ENCODE assay signal across 23 cellular contexts in the genomic region with DNA sequence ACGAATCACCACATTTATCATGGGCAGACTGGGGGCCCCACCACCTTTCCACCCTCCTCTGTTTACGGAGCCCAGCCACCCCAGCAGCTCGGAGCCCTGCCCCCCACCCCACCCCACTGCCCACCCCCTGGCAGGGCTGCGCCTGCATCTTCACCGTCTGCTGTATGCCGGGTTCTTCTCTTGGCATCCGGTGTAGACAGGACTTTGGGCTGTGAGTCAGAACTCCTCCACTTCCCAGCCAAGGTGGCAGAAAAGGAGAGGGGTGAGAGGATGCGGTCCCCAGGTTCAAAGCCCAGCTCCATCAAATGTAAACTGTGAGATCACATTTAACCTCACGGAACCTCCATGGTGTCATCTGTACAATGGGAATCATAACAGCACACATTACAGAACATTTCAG.
"Had no signal": no experiment of that assay in that cellular context is flagged by ENCODE, and none has a peak within 500 bp of the region (broad histone marks: within the 10 kb centered on the region; RNA-seq: fewer than 3 reads in every experiment).

No MANE protein-coding gene starts in this region.

- H3K27me3 ChIP-seq: colonic mucosa, ovary, testis had no signal

- H3K9me3 ChIP-seq: breast epithelium, colonic mucosa, heart left ventricle, lower lobe of right lung, ovary, psoas muscle, testis had no signal

- H3K4me1 Mint-ChIP-seq: activated naive CD8-positive, alpha-beta T cell treated with anti-CD3 and anti-CD28 coated beads, Interleukin-2, amount 10 ng/mL, durations not matched to agents 7 days and 5 days; activated T-helper 17 cell treated with anti-CD3 and anti-CD28 coated beads, Interleukin-2, amount 50 U/mL, for 72 hours; naive thymus-derived CD4-positive, alpha-beta T cell had no signal

- H3K36me3 ChIP-seq: breast epithelium, colonic mucosa, heart left ventricle, lower lobe of right lung, ovary had no signal

- H3K36me3 Mint-ChIP-seq: activated naive CD8-positive, alpha-beta T cell treated with anti-CD3 and anti-CD28 coated beads, Interleukin-2, amount 10 ng/mL, durations not matched to agents 7 days and 5 days; naive thymus-derived CD4-positive, alpha-beta T cell; stimulated activated naive B cell treated with anti-CD40 and anti-IgM and Interleukin-4, amounts not matched to agents 10 μg/mL and 1 μg/mL and 100 μg/mL, for 72 hours had no signal

- H3K4me3 ChIP-seq: breast epithelium, colonic mucosa, heart left ventricle, lower lobe of right lung, ovary, psoas muscle, skin epidermis, testis had no signal

- H3K27ac Mint-ChIP-seq: activated CD8-positive, alpha-beta T cell treated with anti-CD3 and anti-CD28 coated beads, Interleukin-2, amount 10 ng/mL, durations not matched to agents 7 days and 5 days; activated naive CD4-positive, alpha-beta T cell treated with anti-CD3 and anti-CD28 coated beads for 36 hours; activated naive CD8-positive, alpha-beta T cell treated with anti-CD3 and anti-CD28 coated beads, Interleukin-2, amount 10 ng/mL, durations not matched to agents 7 days and 5 days; activated T-cell treated with anti-CD3 and anti-CD28 coated beads, Interleukin-2, amount 50 U/mL, for 24 hours; activated T-helper 17 cell treated with anti-CD3 and anti-CD28 coated beads, Interleukin-2, amount 50 U/mL, for 72 hours; endodermal cell; naive thymus-derived CD4-positive, alpha-beta T cell; stimulated activated naive B cell treated with anti-CD40 and anti-IgM and Interleukin-4, amounts not matched to agents 10 μg/mL and 1 μg/mL and 100 μg/mL, for 72 hours had no signal

- H3K27me3 Mint-ChIP-seq: activated naive CD8-positive, alpha-beta T cell treated with anti-CD3 and anti-CD28 coated beads, Interleukin-2, amount 10 ng/mL, durations not matched to agents 7 days and 5 days; activated T-cell treated with anti-CD3 and anti-CD28 coated beads, Interleukin-2, amount 50 U/mL, for 24 hours; activated T-helper 17 cell treated with anti-CD3 and anti-CD28 coated beads, Interleukin-2, amount 50 U/mL, for 72 hours had no signal

- H3K27ac ChIP-seq: breast epithelium, colonic mucosa, heart left ventricle, lower lobe of right lung, ovary, psoas muscle, skin epidermis, testis had no signal

- H3K9me3 Mint-ChIP-seq: activated naive CD4-positive, alpha-beta T cell treated with anti-CD3 and anti-CD28 coated beads for 36 hours; activated naive CD8-positive, alpha-beta T cell treated with anti-CD3 and anti-CD28 coated beads, Interleukin-2, amount 10 ng/mL, durations not matched to agents 7 days and 5 days; activated T-cell treated with anti-CD3 and anti-CD28 coated beads, Interleukin-2, amount 50 U/mL, for 24 hours; activated T-helper 17 cell treated with anti-CD3 and anti-CD28 coated beads, Interleukin-2, amount 50 U/mL, for 72 hours; endodermal cell; naive thymus-derived CD4-positive, alpha-beta T cell had no signal

- H3K4me3 Mint-ChIP-seq: activated CD8-positive, alpha-beta T cell treated with anti-CD3 and anti-CD28 coated beads, Interleukin-2, amount 10 ng/mL, durations not matched to agents 7 days and 5 days; activated naive CD4-positive, alpha-beta T cell treated with anti-CD3 and anti-CD28 coated beads for 36 hours; activated naive CD8-positive, alpha-beta T cell treated with anti-CD3 and anti-CD28 coated beads, Interleukin-2, amount 10 ng/mL, durations not matched to agents 7 days and 5 days; activated T-cell treated with anti-CD3 and anti-CD28 coated beads, Interleukin-2, amount 50 U/mL, for 24 hours; activated T-helper 17 cell treated with anti-CD3 and anti-CD28 coated beads, Interleukin-2, amount 50 U/mL, for 72 hours; endodermal cell; naive thymus-derived CD4-positive, alpha-beta T cell; stimulated activated naive B cell treated with anti-CD40 and anti-IgM and Interleukin-4, amounts not matched to agents 10 μg/mL and 1 μg/mL and 100 μg/mL, for 72 hours had no signal

- ATAC-seq: activated CD8-positive, alpha-beta T cell treated with anti-CD3 and anti-CD28 coated beads, Interleukin-2, amount 10 ng/mL, durations not matched to agents 7 days and 5 days; activated T-helper 17 cell treated with anti-CD3 and anti-CD28 coated beads, Interleukin-2, amount 50 U/mL, for 72 hours; heart left ventricle; lower lobe of right lung; naive thymus-derived CD4-positive, alpha-beta T cell; psoas muscle; right cardiac atrium; stimulated activated naive B cell treated with anti-CD40 and anti-IgM and Interleukin-4, amounts not matched to agents 10 μg/mL and 1 μg/mL and 100 μg/mL, for 72 hours had no signal

- H3K4me1 ChIP-seq: breast epithelium, colonic mucosa, heart left ventricle, lower lobe of right lung, psoas muscle, testis had no signal

- DNase-seq: activated CD4-positive, alpha-beta T cell treated with anti-CD3 and anti-CD28 coated beads for 1 hour; activated CD4-positive, alpha-beta T cell treated with anti-CD3 and anti-CD28 coated beads, Interleukin-2, amount 50 U/mL, for 1 hour; activated CD8-positive, alpha-beta T cell treated with anti-CD3 and anti-CD28 coated beads, Interleukin-2, amount 10 ng/mL, durations not matched to agents 7 days and 5 days; activated naive CD4-positive, alpha-beta T cell treated with anti-CD3 and anti-CD28 coated beads for 36 hours; activated naive CD8-positive, alpha-beta T cell treated with anti-CD3 and anti-CD28 coated beads, Interleukin-2, amount 10 ng/mL, durations not matched to agents 7 days and 5 days; activated T-cell treated with anti-CD3 and anti-CD28 coated beads, Interleukin-2, amount 50 U/mL, for 24 hours; amniotic stem cell; colonic mucosa; endodermal cell; heart left ventricle; mesendoderm; right cardiac atrium; stimulated activated naive B cell treated with anti-CD40 and anti-IgM and Interleukin-4, amounts not matched to agents 10 μg/mL and 1 μg/mL and 100 μg/mL, for 72 hours; T-helper 9 cell; testis; trophoblast cell had no signal
